Comparison of ENCODE assay signal across 20 cellular contexts in genomic region chr10:84156009-84156408, GRCh38. TPM values are rescaled to one million over a fixed set of nuclear protein-coding genes. Genes with fewer than 3 reads are reported as not detected.
"Had no signal": no experiment of that assay in that cellular context is flagged by ENCODE, and none has a peak within 500 bp of the region (broad histone marks: within the 10 kb centered on the region; RNA-seq: fewer than 3 reads in every experiment).

No MANE protein-coding gene starts in this region.

- DNase-seq: activated CD4-positive, alpha-beta T cell treated with anti-CD3 and anti-CD28 coated beads, Interleukin-2, amount 50 U/mL, for 4 hours; dermis blood vessel endothelial cell; foreskin keratinocyte; heart left ventricle; nephron progenitor cell; ovary; right lobe of liver; stimulated activated CD4-positive, alpha-beta T cell treated with anti-CD3 and anti-CD28 coated beads, Interleukin-4, amount 100 ng/mL, for 1 hour; testis; transverse colon; uterus had no signal

- H3K27ac ChIP-seq: breast epithelium, esophagus muscularis mucosa, foreskin keratinocyte, ovary, right lobe of liver, testis, transverse colon, uterus, VCaP had no signal

- H3K4me1 ChIP-seq: breast epithelium, esophagus muscularis mucosa, heart left ventricle, right lobe of liver, testis, uterus had no signal

- ATAC-seq: foreskin keratinocyte had no signal

- H3K27ac Mint-ChIP-seq: activated T-helper 17 cell treated with anti-CD3 and anti-CD28 coated beads, Interleukin-2, amount 50 U/mL, for 72 hours; nephron progenitor cell; progenitor cell of endocrine pancreas had no signal

- H3K27me3 ChIP-seq: breast epithelium, esophagus muscularis mucosa, foreskin keratinocyte, ovary, right lobe of liver, testis, transverse colon, uterus had no signal

- H3K9me3 Mint-ChIP-seq: activated T-cell treated with anti-CD3 and anti-CD28 coated beads, Interleukin-2, amount 50 U/mL, for 4 hours; activated T-helper 17 cell treated with anti-CD3 and anti-CD28 coated beads, Interleukin-2, amount 50 U/mL, for 72 hours; nephron progenitor cell had no signal

- H3K9me3 ChIP-seq: breast epithelium, esophagus muscularis mucosa, heart left ventricle, ovary, right lobe of liver, testis, transverse colon, uterus had no signal

- H3K27me3 Mint-ChIP-seq: activated T-helper 17 cell treated with anti-CD3 and anti-CD28 coated beads, Interleukin-2, amount 50 U/mL, for 72 hours had no signal

- H3K36me3 ChIP-seq: ovary had no signal

- H3K4me3 ChIP-seq: breast epithelium, esophagus muscularis mucosa, heart left ventricle, ovary, right lobe of liver, testis, transverse colon, uterus had no signal

- H3K4me3 Mint-ChIP-seq: activated T-cell treated with anti-CD3 and anti-CD28 coated beads, Interleukin-2, amount 50 U/mL, for 4 hours; activated T-helper 17 cell treated with anti-CD3 and anti-CD28 coated beads, Interleukin-2, amount 50 U/mL, for 72 hours; nephron progenitor cell had no signal

RNA-seq across cellular contexts. Expression of gene GPR15LG, which starts 17.6 kb away (rescaled TPM):
- total RNA-seq: activated CD8-positive, alpha-beta memory T cell treated with anti-CD3 and anti-CD28 coated beads for 36 hours; activated T-cell treated with anti-CD3 and anti-CD28 coated beads, Interleukin-2, amount 50 U/mL, for 4 hours; activated T-helper 17 cell treated with anti-CD3 and anti-CD28 coated beads, Interleukin-2, amount 50 U/mL, for 72 hours; dermis blood vessel endothelial cell; esophagus muscularis mucosa; heart left ventricle; kidney epithelial cell; progenitor cell of endocrine pancreas; right lobe of liver; skeletal muscle tissue; testis; uterus had no signal
- polyA plus RNA-seq: foreskin keratinocyte, ovary had no signal
